Comparison of ENCODE assay signal across 1 cellular context in genomic region chr6:30725713-30726505, GRCh38.
TF ChIP-seq lines count a peak whose summit lies in the region.

No MANE protein-coding gene starts in this region.

TF ChIP-seq in K562, 482 proteins besides CTCF, POLR2A, EP300 and RAD21 (continued from another document and continues in another):
- TF ChIP-seq ZNF639 (CRISPR knock-in tag; conservative IDR thresholded peaks at IDR 0.05 in 1 of 2, IDR thresholded peaks at IDR 0.05 in 1 of 2) = no peak
- no peak for TF ChIP-seq IRF9 (tag; IDR thresholded peaks at IDR 0.05)
- peak; percentile 48; the same call in 1 of the 2 replicates for TF ChIP-seq CBX1 (IDR thresholded peaks at IDR 0.05; ENCODE audit: low read depth)
- peak; percentile 15 for TF ChIP-seq CHD7 (IDR thresholded peaks at IDR 0.05; ENCODE audit: low read depth, low read length)
- no peak for TF ChIP-seq BRD4 (IDR thresholded peaks at IDR 0.05)
- 0 out of 2 replicates have a peak, but pooled peaks have one; percentile 35 for TF ChIP-seq DNMT1 (IDR thresholded peaks at IDR 0.05)
- no peak; a peak in 1 of 4 replicates for TF ChIP-seq MNT (conservative IDR thresholded peaks at IDR 0.05)
- no peak for TF ChIP-seq PTRF (tag; IDR thresholded peaks at IDR 0.05)
- TF ChIP-seq SMARCC2 (IDR thresholded peaks at IDR 0.05; ENCODE audit: low read depth) = no peak
- no peak for TF ChIP-seq ZNF384 (IDR thresholded peaks at IDR 0.05; ENCODE audit: low read depth, low read length)
- TF ChIP-seq RBFOX2 (IDR thresholded peaks at IDR 0.05; ENCODE audit: low read depth, low read length) = no peak
- TF ChIP-seq TCF3 (CRISPR knock-in tag; IDR thresholded peaks at IDR 0.05) = no peak
- no peak for TF ChIP-seq BCOR (IDR thresholded peaks at IDR 0.05)
- TF ChIP-seq POLR2H (tag; IDR thresholded peaks at IDR 0.05; ENCODE audit: low read depth) = no peak
- TF ChIP-seq JUNB (CRISPR knock-in tag; conservative IDR thresholded peaks at IDR 0.05) = no peak
- TF ChIP-seq FOSL1 (tag; conservative IDR thresholded peaks at IDR 0.05) = no peak
- TF ChIP-seq ZBTB34 (CRISPR knock-in tag; IDR thresholded peaks at IDR 0.05) = no peak
- TF ChIP-seq MAZ (CRISPR knock-in tag; conservative IDR thresholded peaks at IDR 0.05 in 1 of 2, IDR thresholded peaks at IDR 0.05 in 1 of 2) = peak in 1 of 2 experiments; percentile 46; a peak in 1 of 4 replicates
- TF ChIP-seq NFYB (IDR thresholded peaks at IDR 0.05; ENCODE audit: extremely low read depth, insufficient read length) = no peak
- TF ChIP-seq CCAR2 (IDR thresholded peaks at IDR 0.05; ENCODE audit: low read depth, low read length) = no peak
- TF ChIP-seq NR0B1 (IDR thresholded peaks at IDR 0.05; ENCODE audit: partially characterized antibody) = no peak
- TF ChIP-seq ZNF174 (CRISPR knock-in tag; IDR thresholded peaks at IDR 0.05) = no peak
- no peak for TF ChIP-seq MAFK (IDR thresholded peaks at IDR 0.05; ENCODE audit: low read length)
- 0 out of 2 replicates have a peak, but pooled peaks have one; percentile 39 for TF ChIP-seq ZNF655 (CRISPR knock-in tag; IDR thresholded peaks at IDR 0.05)
- TF ChIP-seq ZNF583 (CRISPR knock-in tag; IDR thresholded peaks at IDR 0.05) = no peak
- no peak for TF ChIP-seq CREBBP (IDR thresholded peaks at IDR 0.05; ENCODE audit: low read depth, low read length)
- TF ChIP-seq PCBP1 (IDR thresholded peaks at IDR 0.05; ENCODE audit: low read depth, low read length, poor library complexity, severe bottlenecking) = no peak
- TF ChIP-seq TSHZ1 (CRISPR knock-in tag; IDR thresholded peaks at IDR 0.05) = peak; percentile 5; the same call in 1 of the 2 replicates
- no peak for TF ChIP-seq CREM (IDR thresholded peaks at IDR 0.05; ENCODE audit: low read depth)
- TF ChIP-seq ATF4 (CRISPR knock-in tag; IDR thresholded peaks at IDR 0.05) = peak; percentile 68
- peak; percentile 83 for TF ChIP-seq EWSR1 (IDR thresholded peaks at IDR 0.05; ENCODE audit: borderline replicate concordance, low read depth, partially characterized antibody)
- peak; percentile 61; the same call in 1 of the 2 replicates for TF ChIP-seq ZNF75A (CRISPR knock-in tag; IDR thresholded peaks at IDR 0.05)
